18 cellular contexts compared by ENCODE assay signal in genomic region chr14:64675246-64675645, GRCh38. TPM values are rescaled to one million over a fixed set of nuclear protein-coding genes. Genes with fewer than 3 reads are reported as not detected.
DNase-seq lines count a peak whose midpoint lies in the region; ATAC-seq, FAIRE-seq and TF ChIP-seq lines count a peak whose summit lies in the region.
"Had no signal": no experiment of that assay in that cellular context is flagged by ENCODE, and none has a peak within 500 bp of the region (broad histone marks: within the 10 kb centered on the region; RNA-seq: fewer than 3 reads in every experiment).

No MANE protein-coding gene starts in this region.

- H3K4me1 Mint-ChIP-seq in CD8-positive, alpha-beta T cell (ENCODE audit: low read depth): peaks cover 15% of the 10 kb centered on the region

- POLR2A ChIA-PET in RWPE1 (lab: Yijun Ruan, JAX; ENCODE audit: low non-redundant PET): no interaction called here
- POLR2A ChIA-PET in H1 (lab: Charles Lee; ENCODE audit: partially characterized antibody): no interaction called here
- POLR2A ChIA-PET in CD8-positive, alpha-beta T cell (lab: Charles Lee): no interaction called here
- POLR2A ChIA-PET in A673 (lab: Charles Lee; ENCODE audit: low non-redundant PET): no interaction called here

- no peaks in the 10 kb centered on the region for H3K36me3 Mint-ChIP-seq in CD8-positive, alpha-beta T cell

- H3K9me3 Mint-ChIP-seq in CD8-positive, alpha-beta T cell: peaks cover 2% of the 10 kb centered on the region

- H3K4ac ChIP-seq in H1 (replicated peaks; ENCODE audit: insufficient read length, low read depth, low read length): no peak overlapping the region

- BruUV-seq in A673 (replicated peaks; lab: Mats Ljungman, UMichigan): no TSS peak

- in situ Hi-C loops in GM13976 (cut with MboI; ENCODE audit: low sequenced_read_pairs, unreplicated experiment): no loop called here

- H3K27me3 Mint-ChIP-seq in CD8-positive, alpha-beta T cell (ENCODE audit: low read depth): no peaks in the 10 kb centered on the region

- no peaks in the 10 kb centered on the region for H3K36me3 ChIP-seq in BLaER1 treated with 17β-estradiol and CSF1 and Interleukin-3, amounts not matched to agents 10 nM and 100 nM
- H3K36me3 ChIP-seq in H1 (ENCODE audit: control insufficient read depth in 2 of 4, insufficient read depth in 4 of 4, low read length in 3 of 4) (no peaks in the 10 kb centered on the region), neutrophil (no peaks in the 10 kb centered on the region), A673 (ENCODE audit: insufficient read depth, low read length, poor library complexity, severe bottlenecking) (no peaks in the 10 kb centered on the region)
- no peaks in the 10 kb centered on the region for H3K36me3 ChIP-seq in CD8-positive, alpha-beta T cell (ENCODE audit: insufficient read depth, low read length)

- no peak overlapping the region for H4K5ac ChIP-seq in H1 (ENCODE audit: insufficient read length, low read depth, low read length)

- no peak overlapping the region for H3K18ac ChIP-seq in H1 (ENCODE audit: extremely low read depth, low read length)

- H3K4me2 ChIP-seq in BLaER1 treated with 17β-estradiol and CSF1 and Interleukin-3, amounts not matched to agents 10 nM and 100 nM: peak overlapping the region; percentile 5 to 90 (median 70); a peak in 18 of 22 replicates
- H3K4me2 ChIP-seq in H1 (ENCODE audit: insufficient read depth in 1 of 2, low read depth in 2 of 2, low read length in 2 of 2): no peak overlapping the region
- H3K4me2 ChIP-seq: A549 had no signal

- H2BK120ac ChIP-seq in H1 (replicated peaks; ENCODE audit: low read depth, low read length): no peak overlapping the region

- H2BK15ac ChIP-seq in H1 (ENCODE audit: low read length): no peak overlapping the region

- peaks cover 0 to 11% (median 4%) of the 10 kb centered on the region in 11 experiments; a peak in 6 of 22 replicates for H3K9me3 ChIP-seq in BLaER1 treated with 17β-estradiol and CSF1 and Interleukin-3, amounts not matched to agents 10 nM and 100 nM (replicated peaks in 1 of 11)
- H3K9me3 ChIP-seq in H1 (ENCODE audit: insufficient read depth in 2 of 2, low read depth in 1 of 2, low read length in 1 of 2) (no peaks in the 10 kb centered on the region), neutrophil (no peaks in the 10 kb centered on the region), A673 (ENCODE audit: low read depth, low read length, poor library complexity, severe bottlenecking) (no peaks in the 10 kb centered on the region)
- no peaks in the 10 kb centered on the region for H3K9me3 ChIP-seq in CD8-positive, alpha-beta T cell (ENCODE audit: low read length)
- H3K9me3 ChIP-seq: A549, Caco-2 had no signal

- CTCF ChIA-PET in RWPE1 (lab: Yijun Ruan, JAX): no interaction called here
- CTCF ChIA-PET in H1 (lab: Charles Lee; ENCODE audit: partially characterized antibody): interaction anchor here (0.7 to 9.0 kb wide), 14 partner anchors 17 to 217 kb away, joined by 3 to 74 read pairs (median 4); no protein-coding TSS in a partner anchor
- CTCF ChIA-PET in CD8-positive, alpha-beta T cell (lab: Charles Lee): interaction anchor here (1.0 to 2.5 kb wide), 3 partner anchors 75 to 93 kb away, joined by 3 to 9 read pairs (median 3); no protein-coding TSS in a partner anchor
- CTCF ChIA-PET in A673 (lab: Charles Lee): no interaction called here

- H3K14ac ChIP-seq in H1 (ENCODE audit: insufficient read length): no peak overlapping the region

- H4K91ac ChIP-seq in H1 (replicated peaks; ENCODE audit: insufficient read length, low read length): no peak overlapping the region

- 91% methylated on average over 4 of the region's 4 CpGs; no CpG with 5 or more reads in 1 of the 2 experiments for WGBS in H1 (ENCODE audit: extremely low coverage in 1 of 2, insufficient coverage in 1 of 2, insufficient read length in 1 of 2, insufficient replicate concordance in 2 of 2, low coverage in 1 of 2, low lambda C conversion rate in 2 of 2, missing lambda C conversion rate in 1 of 2), 2 experiments

- TF ChIP-seq CTCF in RWPE1 (conservative IDR thresholded peaks at IDR 0.05; ENCODE audit: low read depth) (no peak), H1 (IDR thresholded peaks at IDR 0.05; ENCODE audit: control extremely low read depth in 1 of 3, insufficient read depth in 1 of 3, low read depth in 1 of 3, low read length in 3 of 3) (no peak), neutrophil (IDR thresholded peaks at IDR 0.05) (no peak), GM13976 (IDR thresholded peaks at IDR 0.05; ENCODE audit: borderline replicate concordance, control extremely low read depth, extremely low read depth, insufficient read depth, missing control alignments) (no peak), A673 (conservative IDR thresholded peaks at IDR 0.05; ENCODE audit: low read depth, low read length) (no peak)
- no peak for TF ChIP-seq CTCF in CD8-positive, alpha-beta T cell (IDR thresholded peaks at IDR 0.05)

- no peak overlapping the region for H3K4me3 Mint-ChIP-seq in CD8-positive, alpha-beta T cell

- H3K27ac Mint-ChIP-seq in CD8-positive, alpha-beta T cell: no peak overlapping the region

- H3K79me1 ChIP-seq in H1 (ENCODE audit: low read depth, low read length): no peaks in the 10 kb centered on the region

- no peak overlapping the region for H3K56ac ChIP-seq in H1 (replicated peaks; ENCODE audit: insufficient read length, low read depth, low read length)

- H4K8ac ChIP-seq in H1 (ENCODE audit: extremely low read depth, insufficient read depth, low read length): no peak overlapping the region; the same call in 1 of the 2 replicates

- no peak overlapping the region for H3K23ac ChIP-seq in H1 (ENCODE audit: insufficient read length)

- H4K20me1 ChIP-seq in BLaER1 treated with 17β-estradiol and CSF1 and Interleukin-3, amounts not matched to agents 10 nM and 100 nM: no peaks in the 10 kb centered on the region
- H4K20me1 ChIP-seq in H1 (replicated peaks in 1 of 2; ENCODE audit: control insufficient read depth in 1 of 2, insufficient read depth in 2 of 2, low read length in 2 of 2): no peaks in the 10 kb centered on the region

- no peak for ATAC-seq in CD8-positive, alpha-beta T cell
- ATAC-seq: A549 had no signal

- no peak for TF ChIP-seq RAD21 in H1 (IDR thresholded peaks at IDR 0.05 in 1 of 2, conservative IDR thresholded peaks at IDR 0.05 in 1 of 2; ENCODE audit: low read depth in 2 of 2, low read length in 2 of 2)

- no peak overlapping the region for H2BK5ac ChIP-seq in H1 (ENCODE audit: low read depth, low read length)

- H3K4me1 ChIP-seq in BLaER1 treated with 17β-estradiol and CSF1 and Interleukin-3, amounts not matched to agents 10 nM and 100 nM: peaks cover 44 to 67% (median 52%) of the 10 kb centered on the region in 10 experiments
- H3K4me1 ChIP-seq in H1 (replicated peaks in 1 of 4; ENCODE audit: control insufficient read depth in 3 of 4, insufficient read depth in 4 of 4, low read length in 3 of 4) (peaks cover 0 to 7% (median 0%) of the 10 kb centered on the region in 4 experiments; a peak in 3 of 7 replicates), neutrophil (ENCODE audit: control insufficient read depth in 1 of 2, insufficient read depth in 1 of 2, low read depth in 1 of 2, low read length in 1 of 2) (peaks cover 57 to 58% of the 10 kb centered on the region in 2 experiments), A673 (ENCODE audit: insufficient read depth, low read length, poor library complexity, severe bottlenecking) (no peaks in the 10 kb centered on the region)
- H3K4me1 ChIP-seq in CD8-positive, alpha-beta T cell (ENCODE audit: insufficient read depth, low read length): peaks cover 7% of the 10 kb centered on the region

- no peak overlapping the region for H3K4me3 ChIP-seq in BLaER1 treated with 17β-estradiol and CSF1 and Interleukin-3, amounts not matched to agents 10 nM and 100 nM
- H3K4me3 ChIP-seq in H1 (ENCODE audit: extremely low read depth in 1 of 4, insufficient read depth in 2 of 4, low read depth in 3 of 4, low read length in 4 of 4): no peak overlapping the region
- H3K4me3 ChIP-seq in neutrophil (ENCODE audit: low read depth in 1 of 2, low read length in 1 of 2): peak overlapping the region in 1 of 2 experiments; percentile 56
- no peak overlapping the region for H3K4me3 ChIP-seq in CD8-positive, alpha-beta T cell (ENCODE audit: low read depth, low read length)
- H3K4me3 ChIP-seq in A673 (ENCODE audit: low read depth, low read length, poor library complexity, severe bottlenecking): no peak overlapping the region
- H3K4me3 ChIP-seq: A549, SK-N-MC had no signal

- no peak for TF ChIP-seq EP300 in H1 (IDR thresholded peaks at IDR 0.05; ENCODE audit: borderline replicate concordance in 1 of 2, low read depth in 2 of 2, low read length in 2 of 2)

- DNase-seq in RWPE1 (ENCODE audit: low spot score) (no peak), H1 (ENCODE audit: low read depth in 1 of 2, low spot score in 2 of 2) (no peak), NCI-H2107 (lab: John Stamatoyannopoulos, UW) (no peak), GM13976 (ENCODE audit: low spot score) (no peak), A673 (ENCODE audit: low spot score) (no peak)
- DNase-seq in CD8-positive, alpha-beta T cell: no peak
- DNase-seq: Caco-2, DMS53, HCEC 1CT, KG1, NCI-H1436 treated with DMSO at 0.1 percent for 48 hours, NCI-H2029 treated with DMSO at 0.1 percent for 48 hours, NCI-H510A, NCI-H82 had no signal

- peak overlapping the region; percentile 48; the same call in 1 of the 2 replicates for H2BK20ac ChIP-seq in H1 (ENCODE audit: low read length)

- no peak for FAIRE-seq in H1 (lab: Jason Lieb, UNC)
- FAIRE-seq: A549 had no signal

- H3K9ac ChIP-seq in BLaER1 treated with 17β-estradiol and CSF1 and Interleukin-3, amounts not matched to agents 10 nM and 100 nM: no peak overlapping the region; a peak in 1 of 22 replicates
- no peak overlapping the region for H3K9ac ChIP-seq in H1 (replicated peaks in 1 of 4; ENCODE audit: extremely low read depth in 1 of 4, low read depth in 3 of 4, low read length in 3 of 4)

- no peaks in the 10 kb centered on the region for H3K79me2 ChIP-seq in H1 (ENCODE audit: control insufficient read depth in 1 of 2, insufficient read depth in 2 of 2, low read length in 2 of 2)

- no peaks in the 10 kb centered on the region for H3K27me3 ChIP-seq in BLaER1 treated with 17β-estradiol and CSF1 and Interleukin-3, amounts not matched to agents 10 nM and 100 nM
- no peaks in the 10 kb centered on the region for H3K27me3 ChIP-seq in H1 (replicated peaks in 1 of 4; ENCODE audit: control insufficient read depth in 3 of 4, extremely low read depth in 1 of 4, insufficient read depth in 3 of 4, low read length in 3 of 4)
- H3K27me3 ChIP-seq in neutrophil: no peaks in the 10 kb centered on the region
- no peaks in the 10 kb centered on the region for H3K27me3 ChIP-seq in CD8-positive, alpha-beta T cell (ENCODE audit: insufficient read depth, low read length)
- H3K27me3 ChIP-seq in A673 (replicated peaks; ENCODE audit: insufficient read depth, low read depth, low read length, poor library complexity): no peaks in the 10 kb centered on the region

- no peak overlapping the region for H2AFZ ChIP-seq in H1 (ENCODE audit: low read length)

- H3K27ac ChIP-seq in BLaER1 treated with 17β-estradiol and CSF1 and Interleukin-3, amounts not matched to agents 10 nM and 100 nM: peak overlapping the region in 6 of 11 experiments; percentile 34 to 78 (median 54); a peak in 9 of 22 replicates
- H3K27ac ChIP-seq in RWPE1 (peak overlapping the region; percentile 64), H1 (ENCODE audit: low read depth, low read length) (no peak overlapping the region), neutrophil (peak overlapping the region; percentile 97), A673 (ENCODE audit: low read depth, low read length, poor library complexity, severe bottlenecking) (no peak overlapping the region)
- no peak overlapping the region for H3K27ac ChIP-seq in CD8-positive, alpha-beta T cell (ENCODE audit: low read depth, low read length)
- H3K27ac ChIP-seq: SK-N-MC had no signal

- no peak for TF ChIP-seq POLR2A in H1 (IDR thresholded peaks at IDR 0.05; ENCODE audit: control extremely low read depth in 1 of 2, low read depth in 2 of 2, low read length in 2 of 2)

- no peaks in the 10 kb centered on the region; the same call in 1 of the 2 replicates for H3K23me2 ChIP-seq in H1 (ENCODE audit: low read depth, low read length)

- no peak overlapping the region for H2BK12ac ChIP-seq in H1 (ENCODE audit: low read depth, low read length)

- no peak overlapping the region for H2AK5ac ChIP-seq in H1 (ENCODE audit: low read depth, low read length)

- intact Hi-C loops in CD8-positive, alpha-beta T cell (cut with DNase I, micrococcal nuclease): no loop called here
- intact Hi-C loops in A673 (cut with micrococcal nuclease; ENCODE audit: unreplicated experiment): no loop called here

RNA-seq across cellular contexts. Expression of gene PLEKHG3, which starts 29.0 kb away (rescaled TPM):
- 89.1 and 90.6 TPM in 2 replicates for total RNA-seq in H1 (2021; fragmentation: NEBNext Ultra II Directional; extraction: Animal tissue kit (Norgen Biotek cat#: 25700))
- 43.4 and 52.2 TPM in 2 replicates for polyA plus RNA-seq in H1 (2011; rRNA removed)
- 47.9 TPM for polyA plus RNA-seq in H1 (2011; cell fraction: cytosol; rRNA removed)
- polyA plus RNA-seq in H1 (2011; cell fraction: nucleus; rRNA removed): 122 TPM
- polyA plus RNA-seq in H1 (2012, experiment 1 of 2): 38.4 to 58.9 TPM (median 52.0 TPM) in 4 replicates
- polyA plus RNA-seq in H1 (2012, experiment 2 of 2): 33.1 TPM
- polyA plus RNA-seq in H1 (2013, experiment 1 of 2): 25.1 TPM
- polyA plus RNA-seq in H1 (2013, experiment 2 of 2): 24.3 TPM
- 67.8 and 88.3 TPM in 2 replicates for polyA minus RNA-seq in H1 (2011; rRNA and poly(A)+ RNA removed)
- polyA minus RNA-seq in H1 (2011; cell fraction: cytosol; rRNA and poly(A)+ RNA removed): 45.6 TPM
- 80.2 TPM for polyA minus RNA-seq in H1 (2011; cell fraction: nucleus; rRNA and poly(A)+ RNA removed)
- 1 to 10 TPM; 2.5 to 2.7 TPM for total RNA-seq in CD8-positive, alpha-beta T cell
- 29.6 and 39.4 TPM in 2 replicates for total RNA-seq in A673 (2021)

Comparison
In these comparisons a context has a peak if more than half of its experiments do, and no peak if none do; other contexts are left out.
1. H3K27ac ChIP-seq: peak in BLaER1 treated with 17β-estradiol and CSF1 and Interleukin-3, amounts not matched to agents 10 nM and 100 nM (6 of 11), RWPE1 (single experiment) and neutrophil (single experiment); none in H1 (single experiment), CD8-positive, alpha-beta T cell (single experiment) and A673 (single experiment).
2. H3K4me2 ChIP-seq: peak in BLaER1 treated with 17β-estradiol and CSF1 and Interleukin-3, amounts not matched to agents 10 nM and 100 nM (11 of 11); none in H1 (0 of 2).
3. CTCF ChIA-PET loops: an anchor here in H1 (0.7 to 9.0 kb wide) and CD8-positive, alpha-beta T cell (1.0 to 2.5 kb wide); none called in RWPE1 and A673.